11 cellular contexts compared by ENCODE assay signal in the genomic region with DNA sequence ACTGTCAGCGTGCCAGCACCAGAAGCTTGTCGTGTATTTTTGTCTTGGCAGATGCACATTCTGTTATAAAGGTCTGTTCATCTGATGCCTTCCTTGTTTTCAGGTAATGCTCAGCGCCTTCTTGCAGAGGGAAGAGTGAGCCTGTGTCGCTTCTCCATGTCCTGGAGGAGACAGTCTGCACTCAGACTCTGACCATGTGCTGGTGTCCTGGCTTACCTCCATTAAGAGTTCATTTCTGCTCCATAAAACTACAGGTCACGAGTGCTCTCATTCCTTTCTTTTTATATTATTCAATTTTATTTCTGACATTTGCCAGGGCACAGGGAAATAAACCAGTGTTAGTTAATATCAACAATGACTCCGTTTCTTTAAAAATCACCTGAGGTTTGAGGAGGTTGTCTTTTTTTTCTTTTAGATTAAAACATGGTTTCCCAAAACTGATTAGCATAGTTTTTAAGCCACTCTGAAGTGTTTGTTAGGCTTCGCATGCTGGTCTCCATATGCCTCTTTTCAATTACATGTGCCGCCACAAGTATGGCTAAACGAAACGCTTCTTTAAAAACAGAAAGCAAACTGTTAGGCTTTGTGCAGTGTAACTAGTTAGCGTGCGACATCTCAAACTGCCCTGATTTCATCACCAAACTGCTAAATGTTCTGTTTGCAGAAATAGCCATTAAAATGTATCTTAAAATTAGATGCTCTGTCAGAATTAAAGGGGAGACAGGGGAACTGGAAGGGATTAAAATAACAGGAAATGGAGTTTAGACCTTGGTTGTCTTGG.
A peak's percentile ranks its signal among the peaks of the same experiment; 100 is the strongest.
DNase-seq lines count a peak whose midpoint lies in the region; ATAC-seq lines count a peak whose summit lies in the region.
"Had no signal": no experiment of that assay in that cellular context is flagged by ENCODE, and none has a peak within 500 bp of the region (broad histone marks: within the 10 kb centered on the region; RNA-seq: fewer than 3 reads in every experiment).

No MANE protein-coding gene starts in this region.

- no peak for ATAC-seq in GM21360 (IDR thresholded peaks at IDR 0.05; ENCODE audit: unreplicated experiment)
- ATAC-seq: stimulated activated naive B cell treated with anti-CD40 and anti-IgM and Interleukin-4, amounts not matched to agents 10 μg/mL and 1 μg/mL and 100 μg/mL, for 72 hours had no signal

- H3K36me3 ChIP-seq in MG63 (no peaks in the 10 kb centered on the region), muscle layer of colon (ENCODE audit: insufficient read depth, low read length) (no peaks in the 10 kb centered on the region), urinary bladder (ENCODE audit: insufficient read depth) (no peaks in the 10 kb centered on the region)

- H3K27ac ChIP-seq in muscle layer of colon (ENCODE audit: low read depth, low read length): peak overlapping the region; percentile 74
- H3K27ac ChIP-seq in urinary bladder (ENCODE audit: low read depth): no peak overlapping the region

- intact Hi-C loops in head of caudate nucleus (cut with DNase I): no loop called here

- no peak overlapping the region for H3K9ac ChIP-seq in muscle layer of colon (ENCODE audit: low read length)

- H3K4me1 ChIP-seq in muscle layer of colon (ENCODE audit: insufficient read depth, low read length) (peaks cover 54% of the 10 kb centered on the region), urinary bladder (ENCODE audit: insufficient read depth) (no peaks in the 10 kb centered on the region)

- H3K4me3 ChIP-seq in MG63 (no peak overlapping the region), muscle layer of colon (ENCODE audit: low read depth in 1 of 2, low read length in 2 of 2) (peak overlapping the region in 1 of 2 donors; percentile 33), urinary bladder (ENCODE audit: low read depth, low read length) (peak overlapping the region; percentile 27)

- no peaks in the 10 kb centered on the region for H3K27me3 ChIP-seq in MG63
- no peaks in the 10 kb centered on the region for H3K27me3 ChIP-seq in muscle layer of colon (ENCODE audit: control insufficient read depth in 1 of 2, insufficient read depth in 2 of 2, low read length in 2 of 2)

- H3K9me3 ChIP-seq in MG63 (no peaks in the 10 kb centered on the region), muscle layer of colon (ENCODE audit: low read length) (no peaks in the 10 kb centered on the region)

- DNase-seq in MG63: peak; percentile 3
- DNase-seq in astrocyte of the hippocampus (ENCODE audit: low read depth, low spot score): peak; percentile 11
- DNase-seq in MV-4-11 (lab: John Stamatoyannopoulos, UW): no peak
- no peak for DNase-seq in head of caudate nucleus
- DNase-seq: activated naive CD4-positive, alpha-beta T cell treated with anti-CD3 and anti-CD28 coated beads, Interleukin-2, amount 50 U/mL, for 16 hours; NCI-H187; stimulated activated naive B cell treated with anti-CD40 and anti-IgM and Interleukin-4, amounts not matched to agents 10 μg/mL and 1 μg/mL and 100 μg/mL, for 72 hours; SW 1271 had no signal

- WGBS in urinary bladder: 32% methylated on average over 12 of the region's 12 CpGs

Comparison
In these comparisons a context has a peak if more than half of its experiments do, and no peak if none do; other contexts are left out.
1. DNase-seq: peak in MG63 (single experiment) and astrocyte of the hippocampus (single experiment); none in MV-4-11 (single experiment) and head of caudate nucleus (0 of 42).